In the genomic region with DNA sequence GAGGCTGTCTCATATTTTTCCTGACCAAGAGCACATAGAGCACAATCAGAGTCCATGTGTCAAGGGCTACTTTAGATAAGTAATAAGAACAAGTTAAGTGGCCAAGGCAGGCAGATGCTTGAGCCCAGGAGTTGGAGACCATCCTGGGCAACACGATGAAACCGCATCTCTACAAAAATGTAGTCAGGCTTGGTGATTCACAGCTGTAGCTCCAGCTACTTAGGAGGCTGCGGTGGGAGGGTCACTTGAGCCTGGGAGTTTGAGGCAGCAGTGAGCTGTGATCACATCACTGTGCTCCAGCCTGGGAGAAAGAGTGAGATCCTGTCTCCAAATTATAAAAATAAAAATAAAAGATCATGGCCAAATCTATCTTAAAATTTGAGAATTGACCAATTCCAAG, we compare ENCODE assay signal across 1 cellular context.
TF ChIP-seq lines count a peak whose summit lies in the region.

No MANE protein-coding gene starts in this region.

TF ChIP-seq in H1, 55 proteins besides CTCF, POLR2A, EP300 and RAD21 (continued from another document):
- TF ChIP-seq, protein P1, sequence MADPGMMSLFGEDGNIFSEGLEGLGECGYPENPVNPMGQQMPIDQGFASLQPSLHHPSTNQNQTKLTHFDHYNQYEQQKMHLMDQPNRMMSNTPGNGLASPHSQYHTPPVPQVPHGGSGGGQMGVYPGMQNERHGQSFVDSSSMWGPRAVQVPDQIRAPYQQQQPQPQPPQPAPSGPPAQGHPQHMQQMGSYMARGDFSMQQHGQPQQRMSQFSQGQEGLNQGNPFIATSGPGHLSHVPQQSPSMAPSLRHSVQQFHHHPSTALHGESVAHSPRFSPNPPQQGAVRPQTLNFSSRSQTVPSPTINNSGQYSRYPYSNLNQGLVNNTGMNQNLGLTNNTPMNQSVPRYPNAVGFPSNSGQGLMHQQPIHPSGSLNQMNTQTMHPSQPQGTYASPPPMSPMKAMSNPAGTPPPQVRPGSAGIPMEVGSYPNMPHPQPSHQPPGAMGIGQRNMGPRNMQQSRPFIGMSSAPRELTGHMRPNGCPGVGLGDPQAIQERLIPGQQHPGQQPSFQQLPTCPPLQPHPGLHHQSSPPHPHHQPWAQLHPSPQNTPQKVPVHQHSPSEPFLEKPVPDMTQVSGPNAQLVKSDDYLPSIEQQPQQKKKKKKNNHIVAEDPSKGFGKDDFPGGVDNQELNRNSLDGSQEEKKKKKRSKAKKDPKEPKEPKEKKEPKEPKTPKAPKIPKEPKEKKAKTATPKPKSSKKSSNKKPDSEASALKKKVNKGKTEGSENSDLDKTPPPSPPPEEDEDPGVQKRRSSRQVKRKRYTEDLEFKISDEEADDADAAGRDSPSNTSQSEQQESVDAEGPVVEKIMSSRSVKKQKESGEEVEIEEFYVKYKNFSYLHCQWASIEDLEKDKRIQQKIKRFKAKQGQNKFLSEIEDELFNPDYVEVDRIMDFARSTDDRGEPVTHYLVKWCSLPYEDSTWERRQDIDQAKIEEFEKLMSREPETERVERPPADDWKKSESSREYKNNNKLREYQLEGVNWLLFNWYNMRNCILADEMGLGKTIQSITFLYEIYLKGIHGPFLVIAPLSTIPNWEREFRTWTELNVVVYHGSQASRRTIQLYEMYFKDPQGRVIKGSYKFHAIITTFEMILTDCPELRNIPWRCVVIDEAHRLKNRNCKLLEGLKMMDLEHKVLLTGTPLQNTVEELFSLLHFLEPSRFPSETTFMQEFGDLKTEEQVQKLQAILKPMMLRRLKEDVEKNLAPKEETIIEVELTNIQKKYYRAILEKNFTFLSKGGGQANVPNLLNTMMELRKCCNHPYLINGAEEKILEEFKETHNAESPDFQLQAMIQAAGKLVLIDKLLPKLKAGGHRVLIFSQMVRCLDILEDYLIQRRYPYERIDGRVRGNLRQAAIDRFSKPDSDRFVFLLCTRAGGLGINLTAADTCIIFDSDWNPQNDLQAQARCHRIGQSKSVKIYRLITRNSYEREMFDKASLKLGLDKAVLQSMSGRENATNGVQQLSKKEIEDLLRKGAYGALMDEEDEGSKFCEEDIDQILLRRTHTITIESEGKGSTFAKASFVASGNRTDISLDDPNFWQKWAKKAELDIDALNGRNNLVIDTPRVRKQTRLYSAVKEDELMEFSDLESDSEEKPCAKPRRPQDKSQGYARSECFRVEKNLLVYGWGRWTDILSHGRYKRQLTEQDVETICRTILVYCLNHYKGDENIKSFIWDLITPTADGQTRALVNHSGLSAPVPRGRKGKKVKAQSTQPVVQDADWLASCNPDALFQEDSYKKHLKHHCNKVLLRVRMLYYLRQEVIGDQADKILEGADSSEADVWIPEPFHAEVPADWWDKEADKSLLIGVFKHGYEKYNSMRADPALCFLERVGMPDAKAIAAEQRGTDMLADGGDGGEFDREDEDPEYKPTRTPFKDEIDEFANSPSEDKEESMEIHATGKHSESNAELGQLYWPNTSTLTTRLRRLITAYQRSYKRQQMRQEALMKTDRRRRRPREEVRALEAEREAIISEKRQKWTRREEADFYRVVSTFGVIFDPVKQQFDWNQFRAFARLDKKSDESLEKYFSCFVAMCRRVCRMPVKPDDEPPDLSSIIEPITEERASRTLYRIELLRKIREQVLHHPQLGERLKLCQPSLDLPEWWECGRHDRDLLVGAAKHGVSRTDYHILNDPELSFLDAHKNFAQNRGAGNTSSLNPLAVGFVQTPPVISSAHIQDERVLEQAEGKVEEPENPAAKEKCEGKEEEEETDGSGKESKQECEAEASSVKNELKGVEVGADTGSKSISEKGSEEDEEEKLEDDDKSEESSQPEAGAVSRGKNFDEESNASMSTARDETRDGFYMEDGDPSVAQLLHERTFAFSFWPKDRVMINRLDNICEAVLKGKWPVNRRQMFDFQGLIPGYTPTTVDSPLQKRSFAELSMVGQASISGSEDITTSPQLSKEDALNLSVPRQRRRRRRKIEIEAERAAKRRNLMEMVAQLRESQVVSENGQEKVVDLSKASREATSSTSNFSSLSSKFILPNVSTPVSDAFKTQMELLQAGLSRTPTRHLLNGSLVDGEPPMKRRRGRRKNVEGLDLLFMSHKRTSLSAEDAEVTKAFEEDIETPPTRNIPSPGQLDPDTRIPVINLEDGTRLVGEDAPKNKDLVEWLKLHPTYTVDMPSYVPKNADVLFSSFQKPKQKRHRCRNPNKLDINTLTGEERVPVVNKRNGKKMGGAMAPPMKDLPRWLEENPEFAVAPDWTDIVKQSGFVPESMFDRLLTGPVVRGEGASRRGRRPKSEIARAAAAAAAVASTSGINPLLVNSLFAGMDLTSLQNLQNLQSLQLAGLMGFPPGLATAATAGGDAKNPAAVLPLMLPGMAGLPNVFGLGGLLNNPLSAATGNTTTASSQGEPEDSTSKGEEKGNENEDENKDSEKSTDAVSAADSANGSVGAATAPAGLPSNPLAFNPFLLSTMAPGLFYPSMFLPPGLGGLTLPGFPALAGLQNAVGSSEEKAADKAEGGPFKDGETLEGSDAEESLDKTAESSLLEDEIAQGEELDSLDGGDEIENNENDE (IDR thresholded peaks at IDR 0.05; ENCODE audit: insufficient replicate concordance, low read length) = no peak
- TF ChIP-seq NRF1 (IDR thresholded peaks at IDR 0.05; ENCODE audit: low read depth, low read length) = no peak
- TF ChIP-seq CEBPB (IDR thresholded peaks at IDR 0.05; ENCODE audit: low read depth, low read length) = no peak
- no peak for TF ChIP-seq TCF12 (IDR thresholded peaks at IDR 0.05; ENCODE audit: low read depth, low read length)
- TF ChIP-seq NANOG (IDR thresholded peaks at IDR 0.05; ENCODE audit: insufficient read depth, low read depth, low read length, poor library complexity, severe bottlenecking) = no peak
- no peak for TF ChIP-seq ASH2L (IDR thresholded peaks at IDR 0.05; ENCODE audit: low read length)
- TF ChIP-seq FOSL1 (IDR thresholded peaks at IDR 0.05; ENCODE audit: insufficient read depth, low read depth, low read length) = no peak
